In the genomic region with DNA sequence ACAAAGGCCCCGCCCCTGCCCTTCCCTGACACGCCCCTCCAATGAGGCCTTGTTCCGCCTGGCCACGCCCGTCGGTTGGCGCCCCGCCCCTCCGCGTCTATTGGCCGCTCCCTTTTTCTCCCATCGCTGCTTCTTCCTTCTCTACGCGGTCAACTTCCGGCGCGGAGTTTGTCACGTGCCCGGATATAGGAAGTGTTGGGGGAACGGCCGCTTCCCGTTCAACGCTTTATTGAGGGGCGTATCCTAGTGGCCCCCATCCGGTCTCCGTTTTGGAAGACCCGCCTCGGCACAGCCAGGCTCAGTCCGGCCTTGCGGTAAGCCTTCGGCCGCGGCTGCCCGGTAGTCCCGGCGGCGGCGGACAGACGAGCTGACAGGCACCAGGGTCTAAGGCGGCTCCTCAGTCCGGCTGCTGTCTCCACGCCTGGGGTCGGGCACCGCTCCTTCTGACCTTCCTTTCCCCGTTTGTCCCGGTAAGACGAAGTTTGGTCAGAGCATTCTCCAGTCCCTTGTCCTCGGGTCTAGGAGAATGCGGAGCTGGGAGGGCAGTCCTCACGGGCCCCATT, we compare ENCODE assay signal across 8 cellular contexts. TPM values are rescaled to one million over a fixed set of nuclear protein-coding genes. Genes with fewer than 3 reads are reported as not detected.
A peak's percentile ranks its signal among the peaks of the same experiment; 100 is the strongest.
DNase-seq lines count a peak whose midpoint lies in the region; ATAC-seq and TF ChIP-seq lines count a peak whose summit lies in the region.

A gene with protein sequence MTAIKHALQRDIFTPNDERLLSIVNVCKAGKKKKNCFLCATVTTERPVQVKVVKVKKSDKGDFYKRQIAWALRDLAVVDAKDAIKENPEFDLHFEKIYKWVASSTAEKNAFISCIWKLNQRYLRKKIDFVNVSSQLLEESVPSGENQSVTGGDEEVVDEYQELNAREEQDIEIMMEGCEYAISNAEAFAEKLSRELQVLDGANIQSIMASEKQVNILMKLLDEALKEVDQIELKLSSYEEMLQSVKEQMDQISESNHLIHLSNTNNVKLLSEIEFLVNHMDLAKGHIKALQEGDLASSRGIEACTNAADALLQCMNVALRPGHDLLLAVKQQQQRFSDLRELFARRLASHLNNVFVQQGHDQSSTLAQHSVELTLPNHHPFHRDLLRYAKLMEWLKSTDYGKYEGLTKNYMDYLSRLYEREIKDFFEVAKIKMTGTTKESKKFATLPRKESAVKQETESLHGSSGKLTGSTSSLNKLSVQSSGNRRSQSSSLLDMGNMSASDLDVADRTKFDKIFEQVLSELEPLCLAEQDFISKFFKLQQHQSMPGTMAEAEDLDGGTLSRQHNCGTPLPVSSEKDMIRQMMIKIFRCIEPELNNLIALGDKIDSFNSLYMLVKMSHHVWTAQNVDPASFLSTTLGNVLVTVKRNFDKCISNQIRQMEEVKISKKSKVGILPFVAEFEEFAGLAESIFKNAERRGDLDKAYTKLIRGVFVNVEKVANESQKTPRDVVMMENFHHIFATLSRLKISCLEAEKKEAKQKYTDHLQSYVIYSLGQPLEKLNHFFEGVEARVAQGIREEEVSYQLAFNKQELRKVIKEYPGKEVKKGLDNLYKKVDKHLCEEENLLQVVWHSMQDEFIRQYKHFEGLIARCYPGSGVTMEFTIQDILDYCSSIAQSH (plus strand): TSS at position 165 of the 563 bp plus-strand sequence. CDS start 4,676 bp downstream, outside the sequence.

- peaks cover 35% of the 10 kb centered on the region for H3K79me2 ChIP-seq in smooth muscle cell (ENCODE audit: low read depth)

- H3K9ac ChIP-seq in smooth muscle cell (ENCODE audit: low read depth): peak within 1 kb of the TSS; percentile 86

- POLR2A ChIA-PET in AG04450 (lab: Yijun Ruan, JAX) (interaction anchor here (1.6 kb wide), 1 partner anchor 12 kb away, joined by 5 read pairs; no protein-coding TSS in a partner anchor), WTC11 (lab: Charles Lee) (no interaction called here)

- H3K4me1 ChIP-seq in smooth muscle cell (ENCODE audit: low read depth): peaks cover 8% of the 10 kb centered on the region

- H3K9me3 Mint-ChIP-seq in WTC11: peaks cover 6% of the 10 kb centered on the region

- TF ChIP-seq CTCF in AG04450 (IDR thresholded peaks at IDR 0.05; ENCODE audit: low read depth, low read length) (no peak), WTC11 (IDR thresholded peaks at IDR 0.05) (no peak), cardiac fibroblast (IDR thresholded peaks at IDR 0.05; ENCODE audit: low read depth, low read length) (no peak), smooth muscle cell (IDR thresholded peaks at IDR 0.05; ENCODE audit: borderline replicate concordance, insufficient read depth, poor library complexity, severe bottlenecking) (no peak)

- no peaks in the 10 kb centered on the region for H3K36me3 ChIP-seq in smooth muscle cell (ENCODE audit: low read depth)

- H3F3A ChIP-seq in smooth muscle cell (ENCODE audit: low read depth): no peaks in the 10 kb centered on the region

- H3K9me3 ChIP-seq in AG04450 (ENCODE audit: control insufficient read depth, insufficient read depth, low read length): no peaks in the 10 kb centered on the region
- H3K9me3 ChIP-seq in smooth muscle cell (replicated peaks; ENCODE audit: low read depth): no peaks in the 10 kb centered on the region

- CTCF ChIA-PET in AG04450 (lab: Charles Lee): interaction anchor here (0.6 to 3.6 kb wide), 4 partner anchors 13 to 562 kb away, joined by 3 to 17 read pairs (median 5); a partner anchor contains a TSS
- CTCF ChIA-PET in WTC11 (lab: Charles Lee): interaction anchor here (1.0 kb wide), 1 partner anchor 13 kb away, joined by 3 read pairs; no protein-coding TSS in a partner anchor

- peak within 1 kb of the TSS; percentile 88 for H3K4me3 ChIP-seq in AG04450 (ENCODE audit: low read depth, low read length)
- peak within 1 kb of the TSS; percentile 90 to 92 for H3K4me3 ChIP-seq in cardiac fibroblast (replicated peaks in 1 of 2; ENCODE audit: low read depth in 2 of 2, low read length in 2 of 2)
- H3K4me3 ChIP-seq in smooth muscle cell: peak within 1 kb of the TSS; percentile 92

- WGBS in smooth muscle cell (ENCODE audit: low lambda C conversion rate): 1% methylated on average over 50 of the region's 50 CpGs

- H2AFZ ChIP-seq in smooth muscle cell (ENCODE audit: low read depth): peak within 1 kb of the TSS; percentile 97

- H3K27me3 ChIP-seq in AG04450 (ENCODE audit: control insufficient read depth, insufficient read depth, low read length): no peaks in the 10 kb centered on the region
- H3K27me3 ChIP-seq in smooth muscle cell (ENCODE audit: low read depth): no peaks in the 10 kb centered on the region

- H3K27me3 Mint-ChIP-seq in WTC11 (ENCODE audit: low read depth): peaks cover 10% of the 10 kb centered on the region

- H3K27ac ChIP-seq in AG04450 (ENCODE audit: low read depth, low read length) (peak within 1 kb of the TSS; percentile 77), smooth muscle cell (ENCODE audit: low read depth) (peak within 1 kb of the TSS; percentile 65)

- DNase-seq in AG04450 (ENCODE audit: low read depth, low spot score) (peak; percentile 87), NCI-H226 (peak; percentile 94), WTC11 (ENCODE audit: low spot score) (peak; percentile 99), cardiac fibroblast (ENCODE audit: low read depth in 2 of 2) (peak; percentile 96 to 97), iPS-NIHi7 (ENCODE audit: extremely low spot score) (peak; percentile 95), smooth muscle cell (lab: John Stamatoyannopoulos, UW; ENCODE audit: unreplicated experiment) (peak; percentile 82)

- H3K4me3 Mint-ChIP-seq in WTC11: no peak within 1 kb of the TSS

- peaks cover 6% of the 10 kb centered on the region for H4K20me1 ChIP-seq in smooth muscle cell (ENCODE audit: low read depth)

- peak within 1 kb of the TSS; percentile 60; the same call in 1 of the 2 replicates for H3K27ac Mint-ChIP-seq in WTC11

- peaks cover 10% of the 10 kb centered on the region for H3K4me1 Mint-ChIP-seq in WTC11

- no peaks in the 10 kb centered on the region for H3K36me3 Mint-ChIP-seq in WTC11

- ATAC-seq in GM18909 (IDR thresholded peaks at IDR 0.05; ENCODE audit: poor library complexity, unreplicated experiment) (peak; percentile 99), HG03175 (IDR thresholded peaks at IDR 0.05; ENCODE audit: unreplicated experiment) (peak; percentile 98), WTC11 (peak; percentile 96)

- H3K4me2 ChIP-seq in smooth muscle cell: peak within 1 kb of the TSS; percentile 88

TF ChIP-seq in WTC11, 78 proteins besides CTCF, POLR2A, EP300 and RAD21 (continues in another document):
- TF ChIP-seq TEAD1 (CRISPR knock-in tag; IDR thresholded peaks at IDR 0.05) (0 out of 2 replicates have a peak, but pooled peaks have one; percentile 51), ETV6 (CRISPR knock-in tag; IDR thresholded peaks at IDR 0.05) (0 out of 2 replicates have a peak, but pooled peaks have one; percentile 22), MYBL2 (CRISPR knock-in tag; IDR thresholded peaks at IDR 0.05) (peak; percentile 67; the same call in 1 of the 2 replicates), FOXP1 (CRISPR knock-in tag; IDR thresholded peaks at IDR 0.05; ENCODE audit: borderline replicate concordance) (no peak), ATF1 (CRISPR knock-in tag; IDR thresholded peaks at IDR 0.05) (no peak), FOXK1 (CRISPR knock-in tag; IDR thresholded peaks at IDR 0.05) (peak; percentile 93), CREM (CRISPR knock-in tag; IDR thresholded peaks at IDR 0.05) (peak; percentile 54; the same call in 1 of the 2 replicates)
- TF ChIP-seq, protein P1, sequence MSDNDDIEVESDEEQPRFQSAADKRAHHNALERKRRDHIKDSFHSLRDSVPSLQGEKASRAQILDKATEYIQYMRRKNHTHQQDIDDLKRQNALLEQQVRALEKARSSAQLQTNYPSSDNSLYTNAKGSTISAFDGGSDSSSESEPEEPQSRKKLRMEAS (CRISPR knock-in tag; IDR thresholded peaks at IDR 0.05): peak; percentile 59
- TF ChIP-seq, protein P2, sequence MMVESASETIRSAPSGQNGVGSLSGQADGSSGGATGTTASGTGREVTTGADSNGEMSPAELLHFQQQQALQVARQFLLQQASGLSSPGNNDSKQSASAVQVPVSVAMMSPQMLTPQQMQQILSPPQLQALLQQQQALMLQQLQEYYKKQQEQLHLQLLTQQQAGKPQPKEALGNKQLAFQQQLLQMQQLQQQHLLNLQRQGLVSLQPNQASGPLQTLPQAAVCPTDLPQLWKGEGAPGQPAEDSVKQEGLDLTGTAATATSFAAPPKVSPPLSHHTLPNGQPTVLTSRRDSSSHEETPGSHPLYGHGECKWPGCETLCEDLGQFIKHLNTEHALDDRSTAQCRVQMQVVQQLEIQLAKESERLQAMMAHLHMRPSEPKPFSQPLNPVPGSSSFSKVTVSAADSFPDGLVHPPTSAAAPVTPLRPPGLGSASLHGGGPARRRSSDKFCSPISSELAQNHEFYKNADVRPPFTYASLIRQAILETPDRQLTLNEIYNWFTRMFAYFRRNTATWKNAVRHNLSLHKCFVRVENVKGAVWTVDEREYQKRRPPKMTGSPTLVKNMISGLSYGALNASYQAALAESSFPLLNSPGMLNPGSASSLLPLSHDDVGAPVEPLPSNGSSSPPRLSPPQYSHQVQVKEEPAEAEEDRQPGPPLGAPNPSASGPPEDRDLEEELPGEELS (CRISPR knock-in tag; IDR thresholded peaks at IDR 0.05): no peak; the same call in 1 of the 2 replicates
- TF ChIP-seq, protein P3, sequence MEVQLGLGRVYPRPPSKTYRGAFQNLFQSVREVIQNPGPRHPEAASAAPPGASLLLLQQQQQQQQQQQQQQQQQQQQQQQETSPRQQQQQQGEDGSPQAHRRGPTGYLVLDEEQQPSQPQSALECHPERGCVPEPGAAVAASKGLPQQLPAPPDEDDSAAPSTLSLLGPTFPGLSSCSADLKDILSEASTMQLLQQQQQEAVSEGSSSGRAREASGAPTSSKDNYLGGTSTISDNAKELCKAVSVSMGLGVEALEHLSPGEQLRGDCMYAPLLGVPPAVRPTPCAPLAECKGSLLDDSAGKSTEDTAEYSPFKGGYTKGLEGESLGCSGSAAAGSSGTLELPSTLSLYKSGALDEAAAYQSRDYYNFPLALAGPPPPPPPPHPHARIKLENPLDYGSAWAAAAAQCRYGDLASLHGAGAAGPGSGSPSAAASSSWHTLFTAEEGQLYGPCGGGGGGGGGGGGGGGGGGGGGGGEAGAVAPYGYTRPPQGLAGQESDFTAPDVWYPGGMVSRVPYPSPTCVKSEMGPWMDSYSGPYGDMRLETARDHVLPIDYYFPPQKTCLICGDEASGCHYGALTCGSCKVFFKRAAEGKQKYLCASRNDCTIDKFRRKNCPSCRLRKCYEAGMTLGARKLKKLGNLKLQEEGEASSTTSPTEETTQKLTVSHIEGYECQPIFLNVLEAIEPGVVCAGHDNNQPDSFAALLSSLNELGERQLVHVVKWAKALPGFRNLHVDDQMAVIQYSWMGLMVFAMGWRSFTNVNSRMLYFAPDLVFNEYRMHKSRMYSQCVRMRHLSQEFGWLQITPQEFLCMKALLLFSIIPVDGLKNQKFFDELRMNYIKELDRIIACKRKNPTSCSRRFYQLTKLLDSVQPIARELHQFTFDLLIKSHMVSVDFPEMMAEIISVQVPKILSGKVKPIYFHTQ (CRISPR knock-in tag; IDR thresholded peaks at IDR 0.05): no peak

RNA-seq across cellular contexts. Expression of the gene that starts here (rescaled TPM):
- polyA plus RNA-seq in AG04450 (2011; rRNA removed): 26.8 and 35.2 TPM in 2 replicates
- 18.7 and 34.9 TPM in 2 replicates for polyA minus RNA-seq in AG04450 (2011; rRNA and poly(A)+ RNA removed)
- total RNA-seq in WTC11 (2021): 19.0 to 22.5 TPM (median 20.2 TPM) in 3 replicates
- total RNA-seq in smooth muscle cell: 34.2 and 44.6 TPM in 2 replicates
- 18.5 and 20.2 TPM in 2 replicates for polyA plus RNA-seq in smooth muscle cell

Comparison
In these comparisons a context has a peak if more than half of its experiments do, and no peak if none do; other contexts are left out.
1. Peak in every context shown above with its lines: DNase-seq, ATAC-seq, H3K4me3 ChIP-seq and H3K27ac ChIP-seq.